Comparison of ENCODE assay signal across 2 cellular contexts in the genomic region with DNA sequence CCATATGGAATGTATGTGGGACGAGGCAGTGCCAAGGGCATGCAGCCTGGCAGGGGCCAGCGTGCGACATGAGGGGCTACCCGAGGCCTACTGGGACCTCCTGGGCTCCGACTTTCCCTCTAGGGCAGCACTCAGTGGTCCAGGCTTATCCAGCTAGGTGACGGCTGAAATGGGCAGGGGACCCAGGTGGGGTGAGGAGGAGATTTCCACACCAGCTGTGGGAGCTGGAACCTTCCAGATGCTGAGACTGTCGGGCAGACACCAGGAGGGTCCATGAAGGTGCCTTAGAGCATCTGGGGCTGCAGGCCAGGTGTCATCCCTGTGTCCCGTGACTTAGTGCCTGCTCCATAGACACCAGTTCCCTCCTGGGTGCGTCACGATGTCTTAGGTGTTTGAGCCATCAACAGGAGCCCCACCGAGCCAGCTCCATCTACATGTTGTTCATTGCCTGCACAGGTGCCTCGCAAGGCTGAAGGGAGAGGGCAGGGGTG.
TF ChIP-seq lines count a peak whose summit lies in the region.

No MANE protein-coding gene starts in this region.

TF ChIP-seq in SK-N-SH, 30 proteins besides CTCF, POLR2A, EP300 and RAD21:
- TF ChIP-seq, protein P1, sequence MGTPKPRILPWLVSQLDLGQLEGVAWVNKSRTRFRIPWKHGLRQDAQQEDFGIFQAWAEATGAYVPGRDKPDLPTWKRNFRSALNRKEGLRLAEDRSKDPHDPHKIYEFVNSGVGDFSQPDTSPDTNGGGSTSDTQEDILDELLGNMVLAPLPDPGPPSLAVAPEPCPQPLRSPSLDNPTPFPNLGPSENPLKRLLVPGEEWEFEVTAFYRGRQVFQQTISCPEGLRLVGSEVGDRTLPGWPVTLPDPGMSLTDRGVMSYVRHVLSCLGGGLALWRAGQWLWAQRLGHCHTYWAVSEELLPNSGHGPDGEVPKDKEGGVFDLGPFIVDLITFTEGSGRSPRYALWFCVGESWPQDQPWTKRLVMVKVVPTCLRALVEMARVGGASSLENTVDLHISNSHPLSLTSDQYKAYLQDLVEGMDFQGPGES (IDR thresholded peaks at IDR 0.05; ENCODE audit: low read depth, low read length): no peak
- TF ChIP-seq NFIC (IDR thresholded peaks at IDR 0.05; ENCODE audit: borderline replicate concordance): no peak
- TF ChIP-seq, protein P2, sequence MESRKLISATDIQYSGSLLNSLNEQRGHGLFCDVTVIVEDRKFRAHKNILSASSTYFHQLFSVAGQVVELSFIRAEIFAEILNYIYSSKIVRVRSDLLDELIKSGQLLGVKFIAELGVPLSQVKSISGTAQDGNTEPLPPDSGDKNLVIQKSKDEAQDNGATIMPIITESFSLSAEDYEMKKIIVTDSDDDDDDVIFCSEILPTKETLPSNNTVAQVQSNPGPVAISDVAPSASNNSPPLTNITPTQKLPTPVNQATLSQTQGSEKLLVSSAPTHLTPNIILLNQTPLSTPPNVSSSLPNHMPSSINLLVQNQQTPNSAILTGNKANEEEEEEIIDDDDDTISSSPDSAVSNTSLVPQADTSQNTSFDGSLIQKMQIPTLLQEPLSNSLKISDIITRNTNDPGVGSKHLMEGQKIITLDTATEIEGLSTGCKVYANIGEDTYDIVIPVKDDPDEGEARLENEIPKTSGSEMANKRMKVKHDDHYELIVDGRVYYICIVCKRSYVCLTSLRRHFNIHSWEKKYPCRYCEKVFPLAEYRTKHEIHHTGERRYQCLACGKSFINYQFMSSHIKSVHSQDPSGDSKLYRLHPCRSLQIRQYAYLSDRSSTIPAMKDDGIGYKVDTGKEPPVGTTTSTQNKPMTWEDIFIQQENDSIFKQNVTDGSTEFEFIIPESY (IDR thresholded peaks at IDR 0.05; ENCODE audit: borderline replicate concordance, low read depth): no peak
- TF ChIP-seq POLR2AphosphoS5 (IDR thresholded peaks at IDR 0.05; ENCODE audit: low read depth, low read length): no peak
- no peak for TF ChIP-seq JUND (IDR thresholded peaks at IDR 0.05)
- no peak for TF ChIP-seq MEF2A (IDR thresholded peaks at IDR 0.05; ENCODE audit: borderline replicate concordance, low read depth)
- TF ChIP-seq TAF1 (IDR thresholded peaks at IDR 0.05; ENCODE audit: borderline replicate concordance, low read depth, low read length): no peak
- TF ChIP-seq, protein P3, sequence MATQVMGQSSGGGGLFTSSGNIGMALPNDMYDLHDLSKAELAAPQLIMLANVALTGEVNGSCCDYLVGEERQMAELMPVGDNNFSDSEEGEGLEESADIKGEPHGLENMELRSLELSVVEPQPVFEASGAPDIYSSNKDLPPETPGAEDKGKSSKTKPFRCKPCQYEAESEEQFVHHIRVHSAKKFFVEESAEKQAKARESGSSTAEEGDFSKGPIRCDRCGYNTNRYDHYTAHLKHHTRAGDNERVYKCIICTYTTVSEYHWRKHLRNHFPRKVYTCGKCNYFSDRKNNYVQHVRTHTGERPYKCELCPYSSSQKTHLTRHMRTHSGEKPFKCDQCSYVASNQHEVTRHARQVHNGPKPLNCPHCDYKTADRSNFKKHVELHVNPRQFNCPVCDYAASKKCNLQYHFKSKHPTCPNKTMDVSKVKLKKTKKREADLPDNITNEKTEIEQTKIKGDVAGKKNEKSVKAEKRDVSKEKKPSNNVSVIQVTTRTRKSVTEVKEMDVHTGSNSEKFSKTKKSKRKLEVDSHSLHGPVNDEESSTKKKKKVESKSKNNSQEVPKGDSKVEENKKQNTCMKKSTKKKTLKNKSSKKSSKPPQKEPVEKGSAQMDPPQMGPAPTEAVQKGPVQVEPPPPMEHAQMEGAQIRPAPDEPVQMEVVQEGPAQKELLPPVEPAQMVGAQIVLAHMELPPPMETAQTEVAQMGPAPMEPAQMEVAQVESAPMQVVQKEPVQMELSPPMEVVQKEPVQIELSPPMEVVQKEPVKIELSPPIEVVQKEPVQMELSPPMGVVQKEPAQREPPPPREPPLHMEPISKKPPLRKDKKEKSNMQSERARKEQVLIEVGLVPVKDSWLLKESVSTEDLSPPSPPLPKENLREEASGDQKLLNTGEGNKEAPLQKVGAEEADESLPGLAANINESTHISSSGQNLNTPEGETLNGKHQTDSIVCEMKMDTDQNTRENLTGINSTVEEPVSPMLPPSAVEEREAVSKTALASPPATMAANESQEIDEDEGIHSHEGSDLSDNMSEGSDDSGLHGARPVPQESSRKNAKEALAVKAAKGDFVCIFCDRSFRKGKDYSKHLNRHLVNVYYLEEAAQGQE (IDR thresholded peaks at IDR 0.05; ENCODE audit: low read depth, low read length): no peak
- no peak for TF ChIP-seq FOXJ3 (CRISPR knock-in tag; IDR thresholded peaks at IDR 0.05)
- TF ChIP-seq, protein P4, sequence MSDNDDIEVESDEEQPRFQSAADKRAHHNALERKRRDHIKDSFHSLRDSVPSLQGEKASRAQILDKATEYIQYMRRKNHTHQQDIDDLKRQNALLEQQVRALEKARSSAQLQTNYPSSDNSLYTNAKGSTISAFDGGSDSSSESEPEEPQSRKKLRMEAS (IDR thresholded peaks at IDR 0.05; ENCODE audit: low read depth): no peak
- TF ChIP-seq SMC3 (IDR thresholded peaks at IDR 0.05; ENCODE audit: low read depth, low read length): no peak
- TF ChIP-seq FOXM1 (IDR thresholded peaks at IDR 0.05; ENCODE audit: low read depth): no peak
- no peak for TF ChIP-seq MXI1 (IDR thresholded peaks at IDR 0.05; ENCODE audit: low read depth, low read length)
- TF ChIP-seq, protein P5, sequence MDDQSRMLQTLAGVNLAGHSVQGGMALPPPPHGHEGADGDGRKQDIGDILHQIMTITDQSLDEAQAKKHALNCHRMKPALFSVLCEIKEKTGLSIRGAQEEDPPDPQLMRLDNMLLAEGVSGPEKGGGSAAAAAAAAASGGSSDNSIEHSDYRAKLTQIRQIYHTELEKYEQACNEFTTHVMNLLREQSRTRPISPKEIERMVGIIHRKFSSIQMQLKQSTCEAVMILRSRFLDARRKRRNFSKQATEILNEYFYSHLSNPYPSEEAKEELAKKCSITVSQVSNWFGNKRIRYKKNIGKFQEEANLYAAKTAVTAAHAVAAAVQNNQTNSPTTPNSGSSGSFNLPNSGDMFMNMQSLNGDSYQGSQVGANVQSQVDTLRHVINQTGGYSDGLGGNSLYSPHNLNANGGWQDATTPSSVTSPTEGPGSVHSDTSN (IDR thresholded peaks at IDR 0.05): no peak

TF ChIP-seq in SK-N-SH treated with all-trans-retinoic acid at 6 μM for 48 hours, 23 proteins besides CTCF, POLR2A, EP300 and RAD21 (continued from another document):
- TF ChIP-seq, protein P6, sequence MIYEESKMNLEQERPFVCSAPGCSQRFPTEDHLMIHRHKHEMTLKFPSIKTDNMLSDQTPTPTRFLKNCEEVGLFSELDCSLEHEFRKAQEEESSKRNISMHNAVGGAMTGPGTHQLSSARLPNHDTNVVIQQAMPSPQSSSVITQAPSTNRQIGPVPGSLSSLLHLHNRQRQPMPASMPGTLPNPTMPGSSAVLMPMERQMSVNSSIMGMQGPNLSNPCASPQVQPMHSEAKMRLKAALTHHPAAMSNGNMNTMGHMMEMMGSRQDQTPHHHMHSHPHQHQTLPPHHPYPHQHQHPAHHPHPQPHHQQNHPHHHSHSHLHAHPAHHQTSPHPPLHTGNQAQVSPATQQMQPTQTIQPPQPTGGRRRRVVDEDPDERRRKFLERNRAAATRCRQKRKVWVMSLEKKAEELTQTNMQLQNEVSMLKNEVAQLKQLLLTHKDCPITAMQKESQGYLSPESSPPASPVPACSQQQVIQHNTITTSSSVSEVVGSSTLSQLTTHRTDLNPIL (CRISPR knock-in tag; IDR thresholded peaks at IDR 0.05; ENCODE audit: low read depth): no peak
- no peak for TF ChIP-seq ESRRG (CRISPR knock-in tag; IDR thresholded peaks at IDR 0.05)
